Comparison of ENCODE assay signal across 15 cellular contexts in the genomic region with DNA sequence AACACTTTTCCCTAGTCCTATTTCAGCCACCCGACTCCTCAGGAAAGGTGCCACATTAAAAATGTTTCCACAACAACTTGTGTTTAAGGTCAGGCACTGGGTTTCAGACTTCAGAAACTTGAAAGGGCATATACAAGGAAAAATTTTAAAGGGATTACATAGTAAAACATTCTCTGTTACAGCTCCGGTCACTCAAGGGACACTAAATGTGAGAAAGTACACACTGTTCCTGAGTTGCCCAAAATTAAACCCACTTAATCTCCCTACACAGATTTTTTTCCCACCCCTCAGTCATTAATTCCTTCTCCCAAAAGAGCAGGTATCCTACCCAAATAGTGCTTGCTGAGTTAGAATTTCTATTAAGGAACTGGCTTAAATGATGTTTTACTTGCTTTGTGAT.
"Had no signal": no experiment of that assay in that cellular context is flagged by ENCODE, and none has a peak within 500 bp of the region (broad histone marks: within the 10 kb centered on the region; RNA-seq: fewer than 3 reads in every experiment).

No MANE protein-coding gene starts in this region.

- H3K4me1 Mint-ChIP-seq: neural crest cell had no signal

- H3K27ac ChIP-seq: pancreas had no signal

- H3K4me3 Mint-ChIP-seq: activated CD4-positive, alpha-beta T cell treated with anti-CD3 and anti-CD28 coated beads, Interleukin-2, amount 10 ng/mL, durations not matched to agents 7 days and 5 days; activated T-cell treated with anti-CD3 and anti-CD28 coated beads, Interleukin-2, amount 50 U/mL, for 4 hours; neural crest cell had no signal

- H3K36me3 ChIP-seq: pancreas had no signal

- H3K4me1 ChIP-seq: pancreas had no signal

- H3K27me3 ChIP-seq: dorsolateral prefrontal cortex, pancreas had no signal

- DNase-seq: activated CD4-positive, alpha-beta T cell treated with anti-CD3 and anti-CD28 coated beads, Interleukin-2, amount 10 ng/mL, durations not matched to agents 7 days and 5 days; activated CD4-positive, CD25-positive, alpha-beta regulatory T cell; activated naive CD4-positive, alpha-beta T cell; activated T-cell treated with anti-CD3 and anti-CD28 coated beads, Interleukin-2, amount 50 U/mL, for 4 hours; amygdala; dorsolateral prefrontal cortex; glutamatergic neuron; left colon; mucosa of descending colon; pancreas; SHP77; stimulated activated CD4-positive, alpha-beta T cell treated with anti-CD3 and anti-CD28 coated beads, Interleukin-4, amount 100 ng/mL, for 4 hours; trophoblast cell had no signal

- H3K4me3 ChIP-seq: dorsolateral prefrontal cortex, mucosa of descending colon, pancreas, skin epidermis had no signal

- H3K27me3 Mint-ChIP-seq: activated CD4-positive, alpha-beta T cell treated with anti-CD3 and anti-CD28 coated beads, Interleukin-2, amount 10 ng/mL, durations not matched to agents 7 days and 5 days had no signal

- H3K9me3 ChIP-seq: mucosa of descending colon, pancreas had no signal

- H3K9me3 Mint-ChIP-seq: activated T-cell treated with anti-CD3 and anti-CD28 coated beads, Interleukin-2, amount 50 U/mL, for 4 hours; neural crest cell had no signal
